In the genomic region with DNA sequence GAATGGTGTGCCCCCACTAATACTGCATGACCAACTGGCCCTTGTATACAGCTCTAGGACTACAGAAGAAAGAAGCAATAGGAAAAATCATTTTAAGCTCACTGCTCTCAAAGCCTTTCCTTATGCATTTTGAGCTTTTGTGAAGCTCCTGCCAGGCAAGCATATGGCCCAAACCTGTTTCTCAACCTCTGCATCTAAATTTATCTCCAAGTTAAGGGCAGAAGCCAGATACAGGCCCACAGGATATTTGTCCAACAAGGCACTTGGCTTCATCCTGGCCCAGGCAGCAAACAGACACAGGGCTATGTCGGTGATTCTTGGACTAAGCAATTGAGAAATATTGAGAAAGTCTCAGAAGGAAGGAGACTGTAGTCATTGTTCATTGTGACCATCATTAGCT, we compare ENCODE assay signal across 25 cellular contexts.
"Had no signal": no experiment of that assay in that cellular context is flagged by ENCODE, and none has a peak within 500 bp of the region (broad histone marks: within the 10 kb centered on the region; RNA-seq: fewer than 3 reads in every experiment).

No MANE protein-coding gene starts in this region.

- H3K4me3 ChIP-seq: adrenal gland, body of pancreas had no signal

- H3K36me3 ChIP-seq: adrenal gland had no signal

- H3K27me3 ChIP-seq: adrenal gland, body of pancreas had no signal

- ATAC-seq: activated CD4-positive, alpha-beta T cell treated with anti-CD3 and anti-CD28 coated beads for 36 hours; activated CD4-positive, CD25-positive, alpha-beta regulatory T cell treated with anti-CD3 and anti-CD28 coated beads, Interleukin-2, amount 50 U/mL, for 24 hours; activated CD8-positive, alpha-beta T cell treated with anti-CD3 and anti-CD28 coated beads, Interleukin-2, amount 10 ng/mL, durations not matched to agents 7 days and 5 days; activated naive CD4-positive, alpha-beta T cell treated with anti-CD3 and anti-CD28 coated beads, Interleukin-2, amount 50 U/mL, for 72 hours; body of pancreas; Panc1; SK-N-SH treated with all-trans-retinoic acid at 6 μM for 48 hours; WTC11 had no signal

- H3K9me3 ChIP-seq: adrenal gland, body of pancreas had no signal

- H3K27ac ChIP-seq: adrenal gland, body of pancreas had no signal

- DNase-seq: activated CD4-positive, alpha-beta T cell treated with anti-CD3 and anti-CD28 coated beads for 36 hours; activated CD4-positive, alpha-beta T cell treated with anti-CD3 and anti-CD28 coated beads, Interleukin-2, amount 10 ng/mL, durations not matched to agents 7 days and 5 days; activated CD4-positive, alpha-beta T cell treated with anti-CD3 and anti-CD28 coated beads, Interleukin-2, amount 50 U/mL, for 48 hours; activated CD8-positive, alpha-beta T cell treated with anti-CD3 and anti-CD28 coated beads, Interleukin-2, amount 10 ng/mL, durations not matched to agents 7 days and 5 days; activated gamma-delta T cell; activated naive CD4-positive, alpha-beta T cell treated with anti-CD3 and anti-CD28 coated beads for 36 hours; activated T-cell treated with anti-CD3 and anti-CD28 coated beads, Interleukin-2, amount 50 U/mL, for 24 hours; adrenal gland; body of pancreas; KG1; NCI-H1436 treated with DMSO at 0.1 percent for 48 hours; NCI-H1694 treated with DMSO at 0.1 percent for 48 hours; NCI-H2029; NCI-H345; NCI-H524 treated with DMSO at 0.1 percent for 48 hours; SHP77; SW 1271; T-helper 1 cell; T-helper 2 cell; T-helper 9 cell had no signal

- H3K4me1 ChIP-seq: adrenal gland, body of pancreas had no signal
